19 cellular contexts compared by ENCODE assay signal in genomic region chr22:38469306-38469781, GRCh38. TPM values are rescaled to one million over a fixed set of nuclear protein-coding genes. Genes with fewer than 3 reads are reported as not detected.
A peak's percentile ranks its signal among the peaks of the same experiment; 100 is the strongest.
DNase-seq lines count a peak whose midpoint lies in the region; ATAC-seq and TF ChIP-seq lines count a peak whose summit lies in the region.
"Had no signal": no experiment of that assay in that cellular context is flagged by ENCODE, and none has a peak within 500 bp of the region (broad histone marks: within the 10 kb centered on the region; RNA-seq: fewer than 3 reads in every experiment).

No MANE protein-coding gene starts in this region.

- WGBS in adrenal gland, 4 donors = 91 to 98% (median 95%) methylated on average over 6 of the region's 6 CpGs

- in situ Hi-C loops in astrocyte of the spinal cord (cut with HindIII; ENCODE audit: low sequenced_read_pairs) = no loop called here

- H3K4me2 ChIP-seq in skeletal muscle satellite cell (ENCODE audit: low read length) = peak overlapping the region; percentile 93

- no peak for TF ChIP-seq POLR2A in adrenal gland (IDR thresholded peaks at IDR 0.05)

- peak overlapping the region; percentile 88 for H3K9ac ChIP-seq in skeletal muscle satellite cell (ENCODE audit: low read depth, low read length)

- ATAC-seq in lower lobe of right lung = no peak
- ATAC-seq: naive thymus-derived CD4-positive, alpha-beta T cell had no signal

- H3K9me3 ChIP-seq in lower lobe of right lung (no peaks in the 10 kb centered on the region), skeletal muscle satellite cell (replicated peaks; ENCODE audit: low read length) (no peaks in the 10 kb centered on the region), adrenal gland (replicated peaks in 1 of 3) (no peaks in the 10 kb centered on the region)
- H3K9me3 ChIP-seq: psoas muscle had no signal

- H3K36me3 ChIP-seq in lower lobe of right lung (no peaks in the 10 kb centered on the region), skeletal muscle satellite cell (ENCODE audit: insufficient read depth, low read length) (peaks cover 7% of the 10 kb centered on the region), adrenal gland (replicated peaks in 1 of 2) (no peaks in the 10 kb centered on the region)

- peaks cover 17% of the 10 kb centered on the region for H3K4me1 ChIP-seq in lower lobe of right lung
- peaks cover 14% of the 10 kb centered on the region for H3K4me1 ChIP-seq in skeletal muscle satellite cell (ENCODE audit: control insufficient read depth, insufficient read depth, low read length)
- H3K4me1 ChIP-seq in adrenal gland (replicated peaks in 1 of 2) = peaks cover 0 to 11% of the 10 kb centered on the region in 2 donors
- H3K4me1 ChIP-seq: psoas muscle had no signal

- intact Hi-C loops in lower lobe of right lung (cut with DNase I) = no loop called here
- intact Hi-C loops in adrenal gland (cut with DNase I) = no loop called here

- no peak overlapping the region for H3K27ac ChIP-seq in lower lobe of right lung
- no peak overlapping the region for H3K27ac ChIP-seq in adrenal gland
- H3K27ac ChIP-seq: psoas muscle had no signal

- H3K27me3 ChIP-seq in lower lobe of right lung (ENCODE audit: low read depth) (peaks cover 12% of the 10 kb centered on the region), skeletal muscle satellite cell (ENCODE audit: control insufficient read depth, insufficient read depth, low read length) (peaks cover under 1% of the 10 kb centered on the region), adrenal gland (peaks cover 3% of the 10 kb centered on the region)

- peak; percentile 18 for DNase-seq in GM20000 (ENCODE audit: low spot score)
- no peak for DNase-seq in astrocyte of the spinal cord (ENCODE audit: low read depth, low spot score)
- peak; percentile 21 for DNase-seq in lower lobe of right lung
- DNase-seq in NCI-H2196 (lab: John Stamatoyannopoulos, UW; ENCODE audit: unreplicated experiment) = no peak
- no peak for DNase-seq in adrenal gland
- no peak for DNase-seq in pons (ENCODE audit: low spot score)
- DNase-seq: activated CD4-positive, alpha-beta T cell treated with anti-CD3 and anti-CD28 coated beads, Interleukin-2, amount 50 U/mL, for 4 hours; activated naive CD4-positive, alpha-beta T cell treated with anti-CD3 and anti-CD28 coated beads, Interleukin-2, amount 10 ng/mL, durations not matched to agents 7 days and 5 days; C1 segment of cervical spinal cord; DMS53; erythroblast; glutamatergic neuron; Kasumi-1; left ventricle myocardium superior; naive thymus-derived CD4-positive, alpha-beta T cell; NCI-H1417; psoas muscle; SW 1271 had no signal

- TF ChIP-seq CTCF in GM20000 (IDR thresholded peaks at IDR 0.05; ENCODE audit: extremely low read depth, missing control alignments) (no peak), astrocyte of the spinal cord (IDR thresholded peaks at IDR 0.05; ENCODE audit: low read depth, low read length) (no peak), lower lobe of right lung (IDR thresholded peaks at IDR 0.05) (no peak), adrenal gland (IDR thresholded peaks at IDR 0.05) (no peak)

- H3K4me3 ChIP-seq in astrocyte of the spinal cord (ENCODE audit: low read depth, low read length) = peak overlapping the region; percentile 88
- no peak overlapping the region for H3K4me3 ChIP-seq in lower lobe of right lung
- H3K4me3 ChIP-seq in skeletal muscle satellite cell (ENCODE audit: low read length) = peak overlapping the region; percentile 79
- no peak overlapping the region for H3K4me3 ChIP-seq in adrenal gland

RNA-seq across cellular contexts. Expression of gene KDELR3, which starts 1.4 kb away (rescaled TPM):
- total RNA-seq in lower lobe of right lung (8.3 TPM), adrenal gland (10 to 100 TPM in 3 of 8 donors, 1 to 10 TPM in 5; 5.1 to 18.0 (median 8.3) TPM)
- total RNA-seq in skeletal muscle satellite cell (2012; rRNA removed) = 102 and 137 TPM in 2 replicates
- 10 to 100 TPM in 2 of 3 donors, 1 to 10 TPM in 1; 8.0 to 11.0 (median 10.2) TPM for polyA plus RNA-seq in adrenal gland
- polyA plus RNA-seq: naive thymus-derived CD4-positive, alpha-beta T cell had no signal

RNA-seq across cellular contexts. Expression of gene KCNJ4, which starts 14.3 kb away (rescaled TPM):
- total RNA-seq in lower lobe of right lung (not detected), adrenal gland (under 1 TPM in 4 of 8 donors, not detected in 4; 0.20 to 0.38 (median 0.31) TPM)
- total RNA-seq in skeletal muscle satellite cell (2012; rRNA removed) = not detected in 2 replicates
- polyA plus RNA-seq in adrenal gland = under 1 TPM; 0.07 to 0.56 (median 0.27) TPM
- total RNA-seq: naive thymus-derived CD4-positive, alpha-beta T cell; psoas muscle had no signal
- polyA plus RNA-seq: naive thymus-derived CD4-positive, alpha-beta T cell had no signal

RNA-seq across cellular contexts. Expression of gene DDX17, which starts 36.8 kb away (rescaled TPM):
- 457 TPM for total RNA-seq in lower lobe of right lung
- 213 and 252 TPM in 2 replicates for total RNA-seq in skeletal muscle satellite cell (2012; rRNA removed)
- 100 to 1,000 TPM; 218 to 668 (median 474) TPM for total RNA-seq in adrenal gland
- 100 to 1,000 TPM; 184 to 342 (median 203) TPM for polyA plus RNA-seq in adrenal gland

Comparison
In these comparisons a context has a peak if more than half of its experiments do, and no peak if none do; other contexts are left out.
1. DNase-seq: peak in GM20000 (single experiment) and lower lobe of right lung (single experiment); none in astrocyte of the spinal cord (single experiment), NCI-H2196 (single experiment), adrenal gland (0 of 7) and pons (single experiment).
2. H3K4me3 ChIP-seq: peak in astrocyte of the spinal cord (single experiment) and skeletal muscle satellite cell (single experiment); none in lower lobe of right lung (single experiment) and adrenal gland (0 of 4).